ENCODE assay signal across 13 cellular contexts in the genomic region with DNA sequence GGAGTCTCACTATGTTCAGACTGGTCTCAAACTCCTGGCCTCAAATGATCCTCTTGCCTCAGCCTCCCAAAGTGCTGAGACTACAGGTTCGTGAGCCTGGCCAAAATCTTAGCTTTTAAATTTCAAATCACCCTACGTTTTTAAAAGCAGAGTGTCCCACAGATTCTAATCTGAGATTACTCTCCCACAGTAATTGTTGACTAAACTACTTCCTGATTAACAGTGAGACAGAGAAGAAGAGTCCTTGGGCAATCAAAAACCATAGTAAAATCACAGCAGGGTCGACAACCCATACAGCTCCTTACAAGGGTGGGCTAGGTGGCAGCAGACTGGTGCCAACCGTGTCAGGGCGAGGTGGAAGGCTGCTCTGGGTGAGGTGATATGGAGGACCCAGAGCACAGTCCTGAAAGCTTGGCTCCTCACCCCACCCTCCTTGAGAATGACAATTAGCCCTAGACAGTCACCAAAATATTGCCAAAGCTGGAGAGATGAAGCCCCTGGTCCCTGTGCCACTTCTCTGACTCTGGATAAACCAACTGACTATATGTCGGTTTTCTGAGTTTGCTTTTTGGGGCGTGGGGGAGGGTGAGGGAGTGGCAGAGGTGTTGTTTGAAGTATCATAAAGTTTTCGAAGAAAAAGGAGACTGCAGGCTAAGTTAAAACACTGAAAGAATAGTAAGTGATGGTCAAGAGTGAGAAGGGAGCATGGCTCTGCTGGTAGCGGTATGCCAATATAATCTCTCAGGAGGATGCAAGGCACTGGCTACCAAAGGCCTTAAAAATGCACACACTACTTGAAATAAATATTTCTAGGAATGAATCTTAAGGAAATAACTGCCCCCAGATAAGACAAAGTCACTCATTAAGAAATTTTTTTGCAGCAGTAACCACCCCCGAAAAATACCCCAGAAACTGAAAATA.
A peak's percentile ranks its signal among the peaks of the same experiment; 100 is the strongest.
DNase-seq lines count a peak whose midpoint lies in the region; ATAC-seq and TF ChIP-seq lines count a peak whose summit lies in the region.
"Had no signal": no experiment of that assay in that cellular context is flagged by ENCODE, and none has a peak within 500 bp of the region (broad histone marks: within the 10 kb centered on the region; RNA-seq: fewer than 3 reads in every experiment).

No MANE protein-coding gene starts in this region.

- no peak for DNase-seq in activated T-cell treated with anti-CD3 and anti-CD28 coated beads, Interleukin-2, amount 50 U/mL, for 24 hours
- no peak for DNase-seq in activated T-cell treated with anti-CD3 and anti-CD28 coated beads for 4 hours
- no peak for DNase-seq in T-helper 17 cell
- no peak for DNase-seq in glutamatergic neuron
- DNase-seq in stimulated activated naive B cell treated with anti-CD40 and anti-IgM and Interleukin-4, amounts not matched to agents 10 μg/mL and 1 μg/mL and 100 μg/mL, for 72 hours = no peak
- DNase-seq in retina = no peak
- DNase-seq in HuH-7 (ENCODE audit: low spot score) = no peak
- DNase-seq: Kasumi-1, NCI-H1694, NCI-H510A treated with DMSO at 0.1 percent for 48 hours had no signal

- no peaks in the 10 kb centered on the region for H3K9me3 Mint-ChIP-seq in activated T-cell treated with anti-CD3 and anti-CD28 coated beads, Interleukin-2, amount 50 U/mL, for 24 hours
- peaks cover 24% of the 10 kb centered on the region for H3K9me3 Mint-ChIP-seq in glutamatergic neuron (ENCODE audit: unreplicated experiment)
- no peaks in the 10 kb centered on the region for H3K9me3 Mint-ChIP-seq in stimulated activated naive B cell treated with anti-CD40 and anti-IgM and Interleukin-4, amounts not matched to agents 10 μg/mL and 1 μg/mL and 100 μg/mL, for 72 hours
- H3K9me3 Mint-ChIP-seq: central memory CD8-positive, alpha-beta T cell had no signal

- ATAC-seq in T-helper 17 cell = no peak
- no peak for ATAC-seq in stimulated activated naive B cell treated with anti-CD40 and anti-IgM and Interleukin-4, amounts not matched to agents 10 μg/mL and 1 μg/mL and 100 μg/mL, for 72 hours (replicated peaks)
- ATAC-seq in GM18502 (IDR thresholded peaks at IDR 0.05; ENCODE audit: poor library complexity, unreplicated experiment) = no peak
- ATAC-seq: mucosa of descending colon had no signal

- no peaks in the 10 kb centered on the region for H3K27me3 Mint-ChIP-seq in activated T-cell treated with anti-CD3 and anti-CD28 coated beads, Interleukin-2, amount 50 U/mL, for 24 hours
- no peaks in the 10 kb centered on the region for H3K27me3 Mint-ChIP-seq in T-helper 17 cell
- peaks cover 18% of the 10 kb centered on the region for H3K27me3 Mint-ChIP-seq in glutamatergic neuron (ENCODE audit: unreplicated experiment)
- H3K27me3 Mint-ChIP-seq in stimulated activated naive B cell treated with anti-CD40 and anti-IgM and Interleukin-4, amounts not matched to agents 10 μg/mL and 1 μg/mL and 100 μg/mL, for 72 hours = no peaks in the 10 kb centered on the region
- H3K27me3 Mint-ChIP-seq: central memory CD8-positive, alpha-beta T cell had no signal

- H3K4me1 Mint-ChIP-seq in activated T-cell treated with anti-CD3 and anti-CD28 coated beads, Interleukin-2, amount 50 U/mL, for 24 hours (ENCODE audit: low read depth) = peaks cover 47% of the 10 kb centered on the region
- H3K4me1 Mint-ChIP-seq in T-helper 17 cell (peaks cover 37% of the 10 kb centered on the region), glutamatergic neuron (ENCODE audit: low read depth, unreplicated experiment) (peaks cover 19% of the 10 kb centered on the region)
- peaks cover 15 to 22% of the 10 kb centered on the region in 2 donors for H3K4me1 Mint-ChIP-seq in stimulated activated naive B cell treated with anti-CD40 and anti-IgM and Interleukin-4, amounts not matched to agents 10 μg/mL and 1 μg/mL and 100 μg/mL, for 72 hours

- H3K36me3 Mint-ChIP-seq in activated T-cell treated with anti-CD3 and anti-CD28 coated beads, Interleukin-2, amount 50 U/mL, for 24 hours (ENCODE audit: low read depth) = peaks cover 72% of the 10 kb centered on the region
- H3K36me3 Mint-ChIP-seq in T-helper 17 cell (ENCODE audit: low read depth) (peaks cover 2% of the 10 kb centered on the region), glutamatergic neuron (ENCODE audit: unreplicated experiment) (peaks cover 5% of the 10 kb centered on the region)
- H3K36me3 Mint-ChIP-seq in stimulated activated naive B cell treated with anti-CD40 and anti-IgM and Interleukin-4, amounts not matched to agents 10 μg/mL and 1 μg/mL and 100 μg/mL, for 72 hours = peaks cover 22 to 31% of the 10 kb centered on the region in 2 donors

- peak overlapping the region; percentile 84 for H3K27ac Mint-ChIP-seq in activated T-cell treated with anti-CD3 and anti-CD28 coated beads, Interleukin-2, amount 50 U/mL, for 24 hours
- H3K27ac Mint-ChIP-seq in T-helper 17 cell (peak overlapping the region; percentile 56), glutamatergic neuron (ENCODE audit: unreplicated experiment) (peak overlapping the region; percentile 22)
- peak overlapping the region; percentile 62 for H3K27ac Mint-ChIP-seq in stimulated activated naive B cell treated with anti-CD40 and anti-IgM and Interleukin-4, amounts not matched to agents 10 μg/mL and 1 μg/mL and 100 μg/mL, for 72 hours

- H3K9me3 ChIP-seq in T-helper 17 cell (ENCODE audit: control insufficient read depth, low read length, poor library complexity, severe bottlenecking) = no peaks in the 10 kb centered on the region
- H3K9me3 ChIP-seq: mucosa of descending colon had no signal

- no peak overlapping the region for H3K4me3 Mint-ChIP-seq in activated T-cell treated with anti-CD3 and anti-CD28 coated beads, Interleukin-2, amount 50 U/mL, for 24 hours
- H3K4me3 Mint-ChIP-seq in T-helper 17 cell = no peak overlapping the region
- H3K4me3 Mint-ChIP-seq in glutamatergic neuron (ENCODE audit: unreplicated experiment) = no peak overlapping the region
- H3K4me3 Mint-ChIP-seq in stimulated activated naive B cell treated with anti-CD40 and anti-IgM and Interleukin-4, amounts not matched to agents 10 μg/mL and 1 μg/mL and 100 μg/mL, for 72 hours = no peak overlapping the region
- H3K4me3 Mint-ChIP-seq: central memory CD8-positive, alpha-beta T cell had no signal

- TF ChIP-seq CTCF in glutamatergic neuron (IDR thresholded peaks at IDR 0.05; ENCODE audit: partially characterized antibody, unreplicated experiment) = no peak

Comparison
In these comparisons a context has a peak if more than half of its experiments do, and no peak if none do; other contexts are left out.
1. H3K27ac Mint-ChIP-seq: peak in every context shown above with its lines; median percentile 84 in activated T-cell treated with anti-CD3 and anti-CD28 coated beads, Interleukin-2, amount 50 U/mL, for 24 hours; 62 in stimulated activated naive B cell treated with anti-CD40 and anti-IgM and Interleukin-4, amounts not matched to agents 10 μg/mL and 1 μg/mL and 100 μg/mL, for 72 hours; 56 in T-helper 17 cell; 22 in glutamatergic neuron.